In genomic region chr18:63322908-63323634, GRCh38 we compare ENCODE assay signal across 8 cellular contexts. TPM values are rescaled to one million over a fixed set of nuclear protein-coding genes. Genes with fewer than 3 reads are reported as not detected.
DNase-seq lines count a peak whose midpoint lies in the region; ATAC-seq and TF ChIP-seq lines count a peak whose summit lies in the region.

No MANE protein-coding gene starts in this region.

- H3K27me3 ChIP-seq in MM.1S (replicated peaks; ENCODE audit: insufficient read depth, low read length) (no peaks in the 10 kb centered on the region), heart right ventricle (peaks cover 0 to 6% (median 0%) of the 10 kb centered on the region in 7 donors), prostate gland (replicated peaks; ENCODE audit: insufficient read depth) (no peaks in the 10 kb centered on the region)

- DNase-seq in GF-D8 (lab: John Stamatoyannopoulos, UW) (peak; percentile 90), MM.1S (peak; percentile 74), RWPE1 (ENCODE audit: low spot score) (peak; percentile 45), heart right ventricle (peak in 1 of 2 donors; percentile 74), prostate gland (ENCODE audit: low spot score) (peak; percentile 68)

- H3K9me3 Mint-ChIP-seq in activated naive CD4-positive, alpha-beta T cell treated with anti-CD3 and anti-CD28 coated beads, Interleukin-2, amount 50 U/mL, for 24 hours: no peaks in the 10 kb centered on the region

- TF ChIP-seq CTCF in MM.1S (IDR thresholded peaks at IDR 0.05; ENCODE audit: low read length) (peak; percentile 70), RWPE1 (conservative IDR thresholded peaks at IDR 0.05; ENCODE audit: low read depth) (peak; percentile 78), heart right ventricle (IDR thresholded peaks at IDR 0.05) (peak; percentile 56 to 88 (median 79)), prostate gland (IDR thresholded peaks at IDR 0.05) (peak; percentile 66 to 89 (median 88))

- no peak overlapping the region for H3K4me3 Mint-ChIP-seq in activated naive CD4-positive, alpha-beta T cell treated with anti-CD3 and anti-CD28 coated beads, Interleukin-2, amount 50 U/mL, for 24 hours

- H3K27me3 Mint-ChIP-seq in activated naive CD4-positive, alpha-beta T cell treated with anti-CD3 and anti-CD28 coated beads, Interleukin-2, amount 50 U/mL, for 24 hours: no peaks in the 10 kb centered on the region

- H3K9me3 ChIP-seq in MM.1S (replicated peaks; ENCODE audit: insufficient read depth, low read length) (no peaks in the 10 kb centered on the region), heart right ventricle (no peaks in the 10 kb centered on the region), prostate gland (no peaks in the 10 kb centered on the region)

- no peak for TF ChIP-seq POLR2A in prostate gland (IDR thresholded peaks at IDR 0.05)

- H3K79me2 ChIP-seq in MM.1S (ENCODE audit: low read length): peaks cover 16% of the 10 kb centered on the region

- intact Hi-C loops in heart right ventricle (cut with DNase I) (loop anchor here (1.0 to 5.0 kb wide), 12 partner anchors 190 to 307 kb away; no protein-coding TSS in a partner anchor), prostate gland (cut with DNase I) (loop anchor here (2.0 kb wide), 2 partner anchors 192 to 306 kb away; no protein-coding TSS in a partner anchor)

- H4K20me1 ChIP-seq in MM.1S (ENCODE audit: insufficient read depth, low read length): no peaks in the 10 kb centered on the region

- H2AFZ ChIP-seq in MM.1S (ENCODE audit: low read length): peak overlapping the region; percentile 38; the same call in 1 of the 2 replicates

- peaks cover 21% of the 10 kb centered on the region for H3K4me1 Mint-ChIP-seq in activated naive CD4-positive, alpha-beta T cell treated with anti-CD3 and anti-CD28 coated beads, Interleukin-2, amount 50 U/mL, for 24 hours

- no peak overlapping the region for H3K4me3 ChIP-seq in MM.1S (ENCODE audit: low read length)
- no peak overlapping the region for H3K4me3 ChIP-seq in heart right ventricle
- H3K4me3 ChIP-seq in prostate gland: no peak overlapping the region

- H3K4me2 ChIP-seq in MM.1S (ENCODE audit: low read depth, low read length): peak overlapping the region; percentile 11; the same call in 1 of the 2 replicates

- no peak overlapping the region for H3K9ac ChIP-seq in MM.1S (ENCODE audit: low read length)

- ATAC-seq in heart right ventricle: peak in 5 of 8 donors; percentile 24 to 56 (median 25)
- ATAC-seq in HG03097 (IDR thresholded peaks at IDR 0.05; ENCODE audit: low FRiP score, unreplicated experiment): no peak
- no peak for ATAC-seq in HG03196 (IDR thresholded peaks at IDR 0.05; ENCODE audit: unreplicated experiment)

- 24 to 29% methylated on average over 8 of the region's 8 CpGs for WGBS in heart right ventricle, 2 donors
- 27% methylated on average over 8 of the region's 8 CpGs for WGBS in prostate gland

- H3K27ac ChIP-seq in MM.1S (ENCODE audit: low read length) (no peak overlapping the region), RWPE1 (no peak overlapping the region), heart right ventricle (peak overlapping the region in 5 of 10 donors; percentile 41 to 56 (median 49)), prostate gland (peak overlapping the region; percentile 46 to 53)

- H3F3A ChIP-seq in MM.1S (ENCODE audit: insufficient read depth, low read length): peaks cover 12% of the 10 kb centered on the region

- H3K36me3 ChIP-seq in MM.1S (replicated peaks; ENCODE audit: insufficient read depth, low read length) (no peaks in the 10 kb centered on the region), heart right ventricle (no peaks in the 10 kb centered on the region), prostate gland (no peaks in the 10 kb centered on the region)

- H3K9me2 ChIP-seq in MM.1S (replicated peaks; ENCODE audit: insufficient read depth, low read length): no peaks in the 10 kb centered on the region

- H3K4me1 ChIP-seq in MM.1S (ENCODE audit: low read length) (peaks cover 5% of the 10 kb centered on the region; the same call in 1 of the 2 replicates), heart right ventricle (peaks cover 0 to 29% (median 14%) of the 10 kb centered on the region in 9 donors), prostate gland (replicated peaks) (no peaks in the 10 kb centered on the region)

- H3K27ac Mint-ChIP-seq in activated naive CD4-positive, alpha-beta T cell treated with anti-CD3 and anti-CD28 coated beads, Interleukin-2, amount 50 U/mL, for 24 hours: peak overlapping the region; percentile 19

- POLR2A ChIA-PET in RWPE1 (lab: Yijun Ruan, JAX; ENCODE audit: low non-redundant PET): no interaction called here

- CTCF ChIA-PET in RWPE1 (lab: Yijun Ruan, JAX): interaction anchor here (0.6 to 1.9 kb wide), 14 partner anchors 23 to 702 kb away, joined by 3 to 8 read pairs (median 4); no protein-coding TSS in a partner anchor

- H3K36me3 Mint-ChIP-seq in activated naive CD4-positive, alpha-beta T cell treated with anti-CD3 and anti-CD28 coated beads, Interleukin-2, amount 50 U/mL, for 24 hours: peaks cover 3% of the 10 kb centered on the region

RNA-seq across cellular contexts. Expression of gene BCL2, which starts 3.5 kb away (rescaled TPM):
- total RNA-seq in heart right ventricle (10 to 100 TPM in 4 of 10 donors, 1 to 10 TPM in 6; 5.2 to 23.1 (median 9.8) TPM), prostate gland (10 to 100 TPM; 14.8 to 38.4 TPM)
- polyA plus RNA-seq in heart right ventricle: 1 to 10 TPM; 1.5 to 3.2 TPM

RNA-seq across cellular contexts. Expression of gene KDSR, which starts 43.9 kb away (rescaled TPM):
- total RNA-seq in heart right ventricle: 10 to 100 TPM; 28.6 to 41.6 (median 34.9) TPM
- polyA plus RNA-seq in heart right ventricle: 10 to 100 TPM in 1 of 2 donors, 1 to 10 TPM in 1; 9.4 to 21.0 TPM
- total RNA-seq in prostate gland: 10 to 100 TPM; 46.1 to 52.3 TPM

Comparison
In these comparisons a context has a peak if more than half of its experiments do, and no peak if none do; other contexts are left out.
1. H3K27ac ChIP-seq: peak in prostate gland (2 of 2); none in MM.1S (single experiment) and RWPE1 (single experiment).
2. ATAC-seq: peak in heart right ventricle (5 of 8); none in HG03097 (single experiment) and HG03196 (single experiment).
3. Peak in every context shown above with its lines, with median percentiles within 50 percentile points of each other: CTCF ChIP-seq.